In genomic region chr17:82249896-82250581, GRCh38 we compare ENCODE assay signal across 16 cellular contexts. TPM values are rescaled to one million over a fixed set of nuclear protein-coding genes. Genes with fewer than 3 reads are reported as not detected.
A peak's percentile ranks its signal among the peaks of the same experiment; 100 is the strongest.
DNase-seq lines count a peak whose midpoint lies in the region; ATAC-seq and TF ChIP-seq lines count a peak whose summit lies in the region.
"Had no signal": no experiment of that assay in that cellular context is flagged by ENCODE, and none has a peak within 500 bp of the region (broad histone marks: within the 10 kb centered on the region; RNA-seq: fewer than 3 reads in every experiment).

No MANE protein-coding gene starts in this region.

- peaks cover 48% of the 10 kb centered on the region for H3K4me1 ChIP-seq in left ventricle myocardium inferior
- H3K4me1 ChIP-seq in left lung = peaks cover 0 to 24% of the 10 kb centered on the region in 2 donors

- DNase-seq in left ventricle myocardium superior = peak; percentile 31
- DNase-seq in left ventricle myocardium inferior = no peak
- DNase-seq in RWPE1 (ENCODE audit: low spot score) = no peak
- DNase-seq in left lung = peak; percentile 29 to 70
- DNase-seq in GM13977 (ENCODE audit: low spot score) = no peak
- no peak for DNase-seq in effector memory CD8-positive, alpha-beta T cell
- DNase-seq in NCI-H1417 (lab: John Stamatoyannopoulos, UW) = no peak
- DNase-seq: NCI-H1048, NCI-H146, NCI-H2081, NCI-H510A, NCI-H774, PC-3 had no signal

- CTCF ChIA-PET in RWPE1 (lab: Yijun Ruan, JAX) = interaction anchor here (0.6 kb wide), 1 partner anchor 47 kb away, joined by 3 read pairs; no protein-coding TSS in a partner anchor

- H3K9me3 ChIP-seq in left ventricle myocardium inferior (replicated peaks) (no peaks in the 10 kb centered on the region), left lung (no peaks in the 10 kb centered on the region)

- H3K27ac ChIP-seq in left ventricle myocardium inferior (replicated peaks) (no peak overlapping the region), RWPE1 (peak overlapping the region; percentile 99), left lung (no peak overlapping the region)
- H3K27ac ChIP-seq: KMS-11 had no signal

- H3K36me3 ChIP-seq in left ventricle myocardium inferior (peaks cover 84% of the 10 kb centered on the region), left lung (peaks cover 14 to 88% of the 10 kb centered on the region in 2 donors)

- H3K36me3 Mint-ChIP-seq in effector memory CD8-positive, alpha-beta T cell (ENCODE audit: insufficient read depth) = peaks cover 88% of the 10 kb centered on the region

- POLR2A ChIA-PET in RWPE1 (lab: Yijun Ruan, JAX; ENCODE audit: low non-redundant PET) = no interaction called here

- peaks cover 22 to 23% of the 10 kb centered on the region in 2 donors for H3K4me1 Mint-ChIP-seq in effector memory CD8-positive, alpha-beta T cell (ENCODE audit: low read depth in 2 of 2)

- H3K27me3 ChIP-seq in left ventricle myocardium inferior (ENCODE audit: low read depth) = no peaks in the 10 kb centered on the region
- no peaks in the 10 kb centered on the region for H3K27me3 ChIP-seq in left lung

- H3K4me3 ChIP-seq in left ventricle myocardium inferior = no peak overlapping the region
- H3K4me3 ChIP-seq in left lung = no peak overlapping the region

- in situ Hi-C loops in GM13977 (cut with MboI; ENCODE audit: low pct_unique_long_range_greater_than_20kb, low sequenced_read_pairs, unreplicated experiment) = no loop called here

- intact Hi-C loops in left ventricle myocardium superior (cut with micrococcal nuclease) (no loop called here), left ventricle myocardium inferior (cut with micrococcal nuclease) (no loop called here), left lung (cut with DNase I) (no loop called here)

- H3K27ac Mint-ChIP-seq in effector memory CD8-positive, alpha-beta T cell = peak overlapping the region in 1 of 2 donors; percentile 96

- peak overlapping the region in 1 of 2 donors; percentile 3 for H3K4me3 Mint-ChIP-seq in effector memory CD8-positive, alpha-beta T cell
- H3K4me3 Mint-ChIP-seq: CD4-positive, alpha-beta T cell had no signal

- TF ChIP-seq CTCF in left ventricle myocardium inferior (IDR thresholded peaks at IDR 0.05; ENCODE audit: borderline replicate concordance) = no peak
- TF ChIP-seq CTCF in RWPE1 (conservative IDR thresholded peaks at IDR 0.05; ENCODE audit: low read depth) = no peak
- TF ChIP-seq CTCF in left lung (IDR thresholded peaks at IDR 0.05) = no peak
- no peak for TF ChIP-seq CTCF in GM13977 (IDR thresholded peaks at IDR 0.05; ENCODE audit: extremely low read depth, insufficient read depth, missing control alignments)

- no peaks in the 10 kb centered on the region for H3K27me3 Mint-ChIP-seq in effector memory CD8-positive, alpha-beta T cell
- H3K27me3 Mint-ChIP-seq: CD4-positive, alpha-beta T cell had no signal

- ATAC-seq in left ventricle myocardium superior (no peak), left lung (no peak)
- no peak for ATAC-seq in effector memory CD8-positive, alpha-beta T cell (replicated peaks)
- ATAC-seq: HCT116, PC-3 had no signal

- no peaks in the 10 kb centered on the region for H3K9me3 Mint-ChIP-seq in effector memory CD8-positive, alpha-beta T cell
- H3K9me3 Mint-ChIP-seq: CD4-positive, alpha-beta T cell had no signal

RNA-seq across cellular contexts. Expression of gene SLC16A3, which starts 21.2 kb away (rescaled TPM):
- total RNA-seq in left ventricle myocardium superior = 7.8 TPM
- total RNA-seq in left ventricle myocardium inferior = 8.5 TPM
- 100 to 1,000 TPM in 1 of 2 donors, 10 to 100 TPM in 1; 71.2 to 149 TPM for total RNA-seq in left lung

RNA-seq across cellular contexts. Expression of gene CSNK1D, which starts 23.5 kb away (rescaled TPM):
- 64.4 TPM for total RNA-seq in left ventricle myocardium superior
- total RNA-seq in left ventricle myocardium inferior = 61.8 TPM
- 100 to 1,000 TPM; 122 to 160 TPM for total RNA-seq in left lung

RNA-seq across cellular contexts. Expression of gene CCDC57, which starts 37.4 kb away (rescaled TPM):
- total RNA-seq in left ventricle myocardium superior (8.1 TPM), left ventricle myocardium inferior (8.1 TPM), left lung (10 to 100 TPM; 41.7 to 54.5 TPM)

Comparison
In these comparisons a context has a peak if more than half of its experiments do, and no peak if none do; other contexts are left out.
1. DNase-seq: peak in left ventricle myocardium superior (single experiment) and left lung (2 of 2); none in left ventricle myocardium inferior (single experiment), RWPE1 (single experiment), GM13977 (single experiment), effector memory CD8-positive, alpha-beta T cell (0 of 3) and NCI-H1417 (0 of 3).